Comparison of ENCODE assay signal across 18 cellular contexts in genomic region chr2:62314291-62314690, GRCh38.
DNase-seq lines count a peak whose midpoint lies in the region; ATAC-seq lines count a peak whose summit lies in the region.
"Had no signal": no experiment of that assay in that cellular context is flagged by ENCODE, and none has a peak within 500 bp of the region (broad histone marks: within the 10 kb centered on the region; RNA-seq: fewer than 3 reads in every experiment).

No MANE protein-coding gene starts in this region.

- no peak for DNase-seq in activated CD4-positive, alpha-beta T cell treated with anti-CD3 and anti-CD28 coated beads, Interleukin-2, amount 10 ng/mL, durations not matched to agents 7 days and 5 days
- DNase-seq in activated CD4-positive, alpha-beta T cell treated with anti-CD3 and anti-CD28 coated beads, Interleukin-2, amount 50 U/mL, for 1 hour = no peak
- DNase-seq in naive thymus-derived CD8-positive, alpha-beta T cell = no peak
- DNase-seq in NCI-H345 (lab: John Stamatoyannopoulos, UW) (no peak), HCEC 1CT (no peak)
- DNase-seq: activated naive CD4-positive, alpha-beta T cell; colonic mucosa; DMS79; foreskin fibroblast; GM23248; hippocampal formation; NCI-H187; NCI-H446 had no signal

- CTCF ChIA-PET in activated CD4-positive, alpha-beta T cell treated with anti-CD3 and anti-CD28 coated beads, Interleukin-2, amount 10 ng/mL, durations not matched to agents 7 days and 5 days (lab: Charles Lee) = interaction anchor here (0.9 to 1.0 kb wide), 3 partner anchors 14 to 1588 kb away, joined by 3 read pairs; no protein-coding TSS in a partner anchor

- ATAC-seq in GM19395 (IDR thresholded peaks at IDR 0.05; ENCODE audit: unreplicated experiment) (peak; percentile 12), GM18861 (IDR thresholded peaks at IDR 0.05; ENCODE audit: unreplicated experiment) (no peak)
- ATAC-seq in activated T-helper 17 cell treated with anti-CD3 and anti-CD28 coated beads, Interleukin-2, amount 50 U/mL, for 72 hours (replicated peaks) = no peak
- peak; percentile 16 to 38 for ATAC-seq in naive thymus-derived CD8-positive, alpha-beta T cell
- ATAC-seq: SK-N-SH treated with all-trans-retinoic acid at 6 μM for 48 hours had no signal

- no peaks in the 10 kb centered on the region for H3K36me3 Mint-ChIP-seq in activated CD4-positive, alpha-beta T cell treated with anti-CD3 and anti-CD28 coated beads, Interleukin-2, amount 10 ng/mL, durations not matched to agents 7 days and 5 days (ENCODE audit: low read depth)
- H3K36me3 Mint-ChIP-seq in activated T-helper 17 cell treated with anti-CD3 and anti-CD28 coated beads, Interleukin-2, amount 50 U/mL, for 72 hours (ENCODE audit: low read depth) = no peaks in the 10 kb centered on the region
- no peaks in the 10 kb centered on the region for H3K36me3 Mint-ChIP-seq in naive thymus-derived CD8-positive, alpha-beta T cell
- H3K36me3 Mint-ChIP-seq: neural progenitor cell had no signal

- H3K27me3 Mint-ChIP-seq in activated CD4-positive, alpha-beta T cell treated with anti-CD3 and anti-CD28 coated beads, Interleukin-2, amount 10 ng/mL, durations not matched to agents 7 days and 5 days = no peaks in the 10 kb centered on the region
- H3K27me3 Mint-ChIP-seq in activated T-helper 17 cell treated with anti-CD3 and anti-CD28 coated beads, Interleukin-2, amount 50 U/mL, for 72 hours = no peaks in the 10 kb centered on the region
- H3K27me3 Mint-ChIP-seq in naive thymus-derived CD8-positive, alpha-beta T cell = no peaks in the 10 kb centered on the region

- H3K4me3 Mint-ChIP-seq in activated CD4-positive, alpha-beta T cell treated with anti-CD3 and anti-CD28 coated beads, Interleukin-2, amount 10 ng/mL, durations not matched to agents 7 days and 5 days = peak overlapping the region; percentile 33
- peak overlapping the region; percentile 58 for H3K4me3 Mint-ChIP-seq in activated T-helper 17 cell treated with anti-CD3 and anti-CD28 coated beads, Interleukin-2, amount 50 U/mL, for 72 hours
- H3K4me3 Mint-ChIP-seq in naive thymus-derived CD8-positive, alpha-beta T cell = peak overlapping the region; percentile 56 to 88 (median 78)
- H3K4me3 Mint-ChIP-seq: neural progenitor cell had no signal

- POLR2A ChIA-PET in activated CD4-positive, alpha-beta T cell treated with anti-CD3 and anti-CD28 coated beads, Interleukin-2, amount 10 ng/mL, durations not matched to agents 7 days and 5 days (lab: Charles Lee) = no interaction called here
- POLR2A ChIA-PET in naive thymus-derived CD8-positive, alpha-beta T cell (lab: Charles Lee) = interaction anchor here (0.5 to 1.1 kb wide), 4 partner anchors 8 to 458 kb away, joined by 3 to 4 read pairs (median 4); no protein-coding TSS in a partner anchor

- peak overlapping the region; percentile 87 for H3K27ac Mint-ChIP-seq in activated CD4-positive, alpha-beta T cell treated with anti-CD3 and anti-CD28 coated beads, Interleukin-2, amount 10 ng/mL, durations not matched to agents 7 days and 5 days
- H3K27ac Mint-ChIP-seq in activated T-helper 17 cell treated with anti-CD3 and anti-CD28 coated beads, Interleukin-2, amount 50 U/mL, for 72 hours = peak overlapping the region; percentile 52
- H3K27ac Mint-ChIP-seq in naive thymus-derived CD8-positive, alpha-beta T cell = peak overlapping the region; percentile 81 to 95 (median 90)
- H3K27ac Mint-ChIP-seq: neural progenitor cell had no signal

- no peaks in the 10 kb centered on the region for H3K9me3 Mint-ChIP-seq in activated CD4-positive, alpha-beta T cell treated with anti-CD3 and anti-CD28 coated beads, Interleukin-2, amount 10 ng/mL, durations not matched to agents 7 days and 5 days
- H3K9me3 Mint-ChIP-seq in activated T-helper 17 cell treated with anti-CD3 and anti-CD28 coated beads, Interleukin-2, amount 50 U/mL, for 72 hours = no peaks in the 10 kb centered on the region
- no peaks in the 10 kb centered on the region for H3K9me3 Mint-ChIP-seq in naive thymus-derived CD8-positive, alpha-beta T cell
- H3K9me3 Mint-ChIP-seq: neural progenitor cell had no signal

- H3K4me1 Mint-ChIP-seq in activated CD4-positive, alpha-beta T cell treated with anti-CD3 and anti-CD28 coated beads, Interleukin-2, amount 10 ng/mL, durations not matched to agents 7 days and 5 days = peaks cover 33% of the 10 kb centered on the region
- peaks cover 24% of the 10 kb centered on the region for H3K4me1 Mint-ChIP-seq in activated T-helper 17 cell treated with anti-CD3 and anti-CD28 coated beads, Interleukin-2, amount 50 U/mL, for 72 hours
- peaks cover 34 to 64% (median 61%) of the 10 kb centered on the region in 4 donors for H3K4me1 Mint-ChIP-seq in naive thymus-derived CD8-positive, alpha-beta T cell

Comparison
In these comparisons a context has a peak if more than half of its experiments do, and no peak if none do; other contexts are left out.
1. ATAC-seq: peak in GM19395 (single experiment) and naive thymus-derived CD8-positive, alpha-beta T cell (2 of 2); none in activated T-helper 17 cell treated with anti-CD3 and anti-CD28 coated beads, Interleukin-2, amount 50 U/mL, for 72 hours (single experiment) and GM18861 (single experiment).
2. Peak in every context shown above with its lines, with median percentiles within 50 percentile points of each other: H3K27ac Mint-ChIP-seq and H3K4me3 Mint-ChIP-seq.